Comparison of ENCODE assay signal across 8 cellular contexts in the genomic region with DNA sequence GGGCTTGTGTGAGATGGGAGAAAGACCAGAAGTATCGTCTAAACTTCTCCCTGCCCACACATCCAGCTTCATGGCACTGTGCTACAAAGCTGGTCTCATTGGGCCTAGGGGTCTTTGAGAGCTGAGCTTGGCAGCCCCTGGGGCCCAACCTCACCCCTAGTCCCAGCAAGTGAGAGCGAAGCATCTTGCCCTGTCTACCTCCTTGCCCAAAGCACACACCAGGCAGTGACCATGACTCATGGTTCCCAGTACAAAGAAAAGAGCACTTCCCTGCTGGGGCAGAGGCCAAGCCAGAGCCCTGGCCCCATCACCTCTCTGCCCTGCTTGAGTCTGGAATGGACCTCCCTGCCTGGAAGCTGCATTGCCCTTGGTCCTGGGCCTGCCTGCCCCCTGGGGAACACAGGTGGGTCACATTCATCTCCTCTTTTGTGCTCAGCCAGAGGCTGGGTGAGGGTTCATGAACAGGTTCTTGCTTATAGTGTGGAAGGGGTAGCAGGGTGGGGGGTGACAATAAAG. TPM values are rescaled to one million over a fixed set of nuclear protein-coding genes. Genes with fewer than 3 reads are reported as not detected.
A peak's percentile ranks its signal among the peaks of the same experiment; 100 is the strongest.
DNase-seq lines count a peak whose midpoint lies in the region; ATAC-seq and TF ChIP-seq lines count a peak whose summit lies in the region.

No MANE protein-coding gene starts in this region.

- TF ChIP-seq CTCF in astrocyte of the spinal cord (IDR thresholded peaks at IDR 0.05; ENCODE audit: low read depth, low read length) (no peak), glutamatergic neuron (IDR thresholded peaks at IDR 0.05; ENCODE audit: partially characterized antibody, unreplicated experiment) (no peak)

- H3K27me3 Mint-ChIP-seq in glutamatergic neuron (ENCODE audit: unreplicated experiment): peaks cover 16% of the 10 kb centered on the region

- H3K27me3 ChIP-seq in HUES64 (ENCODE audit: insufficient read depth, low read length): no peaks in the 10 kb centered on the region

- in situ Hi-C loops in astrocyte of the spinal cord (cut with HindIII; ENCODE audit: low sequenced_read_pairs): no loop called here

- H3K9me3 ChIP-seq in HUES64 (ENCODE audit: insufficient read depth, low read depth, low read length) (no peaks in the 10 kb centered on the region), mesodermal cell (ENCODE audit: control insufficient read depth, low read length) (no peaks in the 10 kb centered on the region)

- peak overlapping the region; percentile 84 for H3K4me3 ChIP-seq in HUES64 (ENCODE audit: low read length)
- no peak overlapping the region for H3K4me3 ChIP-seq in astrocyte of the spinal cord (ENCODE audit: low read depth, low read length)
- peak overlapping the region; percentile 62 for H3K4me3 ChIP-seq in mesodermal cell (ENCODE audit: extremely low read depth, insufficient read depth, low read length, poor library complexity, severe bottlenecking)

- H3K4me1 ChIP-seq in HUES64 (ENCODE audit: insufficient read depth, low read length) (peaks cover 21% of the 10 kb centered on the region), mesodermal cell (ENCODE audit: control insufficient read depth, insufficient read depth, low read length, poor library complexity, severe bottlenecking) (peaks cover 22% of the 10 kb centered on the region)

- DNase-seq in AG08395 (ENCODE audit: low spot score) (peak; percentile 56), astrocyte of the spinal cord (ENCODE audit: low read depth, low spot score) (peak; percentile 39), mesenteric fat pad (ENCODE audit: low spot score) (no peak), H4 (ENCODE audit: low spot score) (no peak), glutamatergic neuron (no peak)

- H3K9me3 Mint-ChIP-seq in glutamatergic neuron (ENCODE audit: unreplicated experiment): peaks cover 6% of the 10 kb centered on the region

- H3K4me3 Mint-ChIP-seq in glutamatergic neuron (ENCODE audit: unreplicated experiment): no peak overlapping the region

- ATAC-seq in HG03280 (IDR thresholded peaks at IDR 0.05; ENCODE audit: unreplicated experiment): no peak

- H3K27ac ChIP-seq in HUES64 (ENCODE audit: low read depth, low read length) (peak overlapping the region; percentile 97), mesodermal cell (ENCODE audit: low read depth, low read length, severe bottlenecking) (peak overlapping the region; percentile 87)

- 53% methylated on average over 2 of the region's 2 CpGs for WGBS in HUES64
- WGBS in mesodermal cell (ENCODE audit: insufficient coverage in 2 of 2), 2 experiments: 80 to 100% methylated on average over 1 of the region's 2 CpGs

- H3K36me3 ChIP-seq in HUES64 (ENCODE audit: insufficient read depth, low read length): no peaks in the 10 kb centered on the region
- no peaks in the 10 kb centered on the region for H3K36me3 ChIP-seq in mesodermal cell (ENCODE audit: control insufficient read depth, insufficient read depth, low read length)

- H3K4me1 Mint-ChIP-seq in glutamatergic neuron (ENCODE audit: low read depth, unreplicated experiment): peaks cover 2% of the 10 kb centered on the region

- peak overlapping the region; percentile 90; the same call in 1 of the 2 replicates for H3K9ac ChIP-seq in HUES64 (ENCODE audit: low read depth, low read length)

- H3K36me3 Mint-ChIP-seq in glutamatergic neuron (ENCODE audit: unreplicated experiment): no peaks in the 10 kb centered on the region

- H3K27ac Mint-ChIP-seq in glutamatergic neuron (ENCODE audit: unreplicated experiment): no peak overlapping the region

RNA-seq across cellular contexts. Expression of gene SLC16A5, which starts 1.2 kb away (rescaled TPM):
- 7.8 TPM for polyA plus RNA-seq in HUES64 (2013, experiment 1 of 2)
- 11.9 TPM for polyA plus RNA-seq in HUES64 (2013, experiment 2 of 2)
- 20.1 TPM for polyA plus RNA-seq in mesodermal cell (2013, experiment 1 of 2)
- polyA plus RNA-seq in mesodermal cell (2013, experiment 2 of 2): 19.1 TPM
- total RNA-seq in mesenteric fat pad (12.3 TPM), glutamatergic neuron (ENCODE audit: unreplicated experiment) (1.1 TPM)
- not detected in 2 replicates for total RNA-seq in H4 (2014; rRNA removed; shearing (Covaris generic))

RNA-seq across cellular contexts. Expression of gene ARMC7, which starts 20.8 kb away (rescaled TPM):
- 12.4 TPM for polyA plus RNA-seq in HUES64 (2013, experiment 1 of 2)
- 11.8 TPM for polyA plus RNA-seq in HUES64 (2013, experiment 2 of 2)
- 10.1 TPM for polyA plus RNA-seq in mesodermal cell (2013, experiment 1 of 2)
- polyA plus RNA-seq in mesodermal cell (2013, experiment 2 of 2): 10.2 TPM
- total RNA-seq in mesenteric fat pad (7.9 TPM), glutamatergic neuron (ENCODE audit: unreplicated experiment) (9.9 TPM)
- 4.0 and 5.2 TPM in 2 replicates for total RNA-seq in H4 (2014; rRNA removed; shearing (Covaris generic))

RNA-seq across cellular contexts. Expression of gene KCTD2, which starts 41.9 kb away (rescaled TPM):
- polyA plus RNA-seq in HUES64 (2013, experiment 1 of 2): 27.8 TPM
- polyA plus RNA-seq in HUES64 (2013, experiment 2 of 2): 27.6 TPM
- 22.7 TPM for polyA plus RNA-seq in mesodermal cell (2013, experiment 1 of 2)
- polyA plus RNA-seq in mesodermal cell (2013, experiment 2 of 2): 19.3 TPM
- total RNA-seq in mesenteric fat pad (34.7 TPM), glutamatergic neuron (ENCODE audit: unreplicated experiment) (23.4 TPM)
- 14.3 and 16.5 TPM in 2 replicates for total RNA-seq in H4 (2014; rRNA removed; shearing (Covaris generic))

RNA-seq across cellular contexts. Expression of gene ATP5PD, which starts 42.2 kb away (rescaled TPM):
- 254 TPM for polyA plus RNA-seq in HUES64 (2013, experiment 1 of 2)
- polyA plus RNA-seq in HUES64 (2013, experiment 2 of 2): 305 TPM
- polyA plus RNA-seq in mesodermal cell (2013, experiment 1 of 2): 183 TPM
- 197 TPM for polyA plus RNA-seq in mesodermal cell (2013, experiment 2 of 2)
- total RNA-seq in mesenteric fat pad (310 TPM), glutamatergic neuron (ENCODE audit: unreplicated experiment) (139 TPM)
- total RNA-seq in H4 (2014; rRNA removed; shearing (Covaris generic)): 595 and 655 TPM in 2 replicates

RNA-seq across cellular contexts. Expression of gene NT5C, which starts 42.6 kb away (rescaled TPM):
- polyA plus RNA-seq in HUES64 (2013, experiment 1 of 2): 57.4 TPM
- polyA plus RNA-seq in HUES64 (2013, experiment 2 of 2): 57.9 TPM
- polyA plus RNA-seq in mesodermal cell (2013, experiment 1 of 2): 51.3 TPM
- 43.2 TPM for polyA plus RNA-seq in mesodermal cell (2013, experiment 2 of 2)
- total RNA-seq in mesenteric fat pad: 33.5 TPM
- 122 and 134 TPM in 2 replicates for total RNA-seq in H4 (2014; rRNA removed; shearing (Covaris generic))
- 40.4 TPM for total RNA-seq in glutamatergic neuron (ENCODE audit: unreplicated experiment)

Comparison
In these comparisons a context has a peak if more than half of its experiments do, and no peak if none do; other contexts are left out.
1. DNase-seq: peak in AG08395 (single experiment) and astrocyte of the spinal cord (single experiment); none in mesenteric fat pad (single experiment), H4 (single experiment) and glutamatergic neuron (single experiment).